In genomic region chr6:99415446-99415845, GRCh38 we compare ENCODE assay signal across 36 cellular contexts.
"Had no signal": no experiment of that assay in that cellular context is flagged by ENCODE, and none has a peak within 500 bp of the region (broad histone marks: within the 10 kb centered on the region; RNA-seq: fewer than 3 reads in every experiment).

No MANE protein-coding gene starts in this region.

- H3K27ac Mint-ChIP-seq: activated T-helper 1 cell treated with anti-CD3 and anti-CD28 coated beads, Interleukin-12 subunit alpha, Interleukin-12 subunit beta, Interleukin-2, Interleukin-4 antibody, amounts not matched to agents 30 ng/mL and 10 ng/mL and 1 ng/mL, durations not matched to agents 14 hours and 24 hours and 36 hours; neural progenitor cell; stimulated activated memory B cell treated with anti-CD40 and anti-IgM and Interleukin-4, amounts not matched to agents 10 μg/mL and 1 μg/mL and 100 μg/mL, for 72 hours; stimulated activated naive CD8-positive, alpha-beta T cell treated with anti-CD3 and anti-CD28 coated beads, Interleukin-15, amount 100 ng/mL, for 72 hours; T-cell; T-helper 2 cell treated with Interferon-gamma antibody and Interleukin-4, amounts not matched to agents 5 μg/mL and 100 μg/mL, for 36 hours had no signal

- H3K27ac ChIP-seq: body of pancreas, coronary artery, hepatocyte, thyroid gland, upper lobe of left lung, vagina, VCaP had no signal

- H3K27me3 ChIP-seq: body of pancreas, dorsolateral prefrontal cortex, gastrocnemius medialis, hepatocyte, neural progenitor cell, thyroid gland, upper lobe of left lung, vagina had no signal

- H3K4me2 ChIP-seq: hepatocyte, neural progenitor cell had no signal

- ATAC-seq: body of pancreas; gastrocnemius medialis; left colon; natural killer cell; sciatic nerve; stimulated activated memory B cell treated with anti-CD40 and anti-IgM and Interleukin-4, amounts not matched to agents 10 μg/mL and 1 μg/mL and 100 μg/mL, for 72 hours; stimulated activated naive CD8-positive, alpha-beta T cell treated with anti-CD3 and anti-CD28 coated beads, Interleukin-15, amount 100 ng/mL, for 72 hours; T-cell had no signal

- H3K4me3 Mint-ChIP-seq: activated T-helper 1 cell treated with anti-CD3 and anti-CD28 coated beads, Interleukin-12 subunit alpha, Interleukin-12 subunit beta, Interleukin-2, Interleukin-4 antibody, amounts not matched to agents 30 ng/mL and 10 ng/mL and 1 ng/mL, durations not matched to agents 14 hours and 24 hours and 36 hours; memory B cell; natural killer cell; neural progenitor cell; stimulated activated memory B cell treated with anti-CD40 and anti-IgM and Interleukin-4, amounts not matched to agents 10 μg/mL and 1 μg/mL and 100 μg/mL, for 72 hours; stimulated activated naive CD8-positive, alpha-beta T cell treated with anti-CD3 and anti-CD28 coated beads, Interleukin-15, amount 100 ng/mL, for 72 hours; T-helper 2 cell treated with Interferon-gamma antibody and Interleukin-4, amounts not matched to agents 5 μg/mL and 100 μg/mL, for 36 hours had no signal

- H3K4me1 ChIP-seq: neural progenitor cell had no signal

- H3K9me3 Mint-ChIP-seq: activated T-helper 1 cell treated with anti-CD3 and anti-CD28 coated beads, Interleukin-12 subunit alpha, Interleukin-12 subunit beta, Interleukin-2, Interleukin-4 antibody, amounts not matched to agents 30 ng/mL and 10 ng/mL and 1 ng/mL, durations not matched to agents 14 hours and 24 hours and 36 hours; memory B cell; natural killer cell; neural progenitor cell; stimulated activated memory B cell treated with anti-CD40 and anti-IgM and Interleukin-4, amounts not matched to agents 10 μg/mL and 1 μg/mL and 100 μg/mL, for 72 hours; stimulated activated naive CD8-positive, alpha-beta T cell treated with anti-CD3 and anti-CD28 coated beads, Interleukin-15, amount 100 ng/mL, for 72 hours; T-cell; T-helper 2 cell treated with Interferon-gamma antibody and Interleukin-4, amounts not matched to agents 5 μg/mL and 100 μg/mL, for 36 hours had no signal

- H3K9ac ChIP-seq: neural progenitor cell had no signal

- H3K36me3 Mint-ChIP-seq: natural killer cell had no signal

- H3K27me3 Mint-ChIP-seq: memory B cell; stimulated activated memory B cell treated with anti-CD40 and anti-IgM and Interleukin-4, amounts not matched to agents 10 μg/mL and 1 μg/mL and 100 μg/mL, for 72 hours; stimulated activated naive CD8-positive, alpha-beta T cell treated with anti-CD3 and anti-CD28 coated beads, Interleukin-15, amount 100 ng/mL, for 72 hours; T-cell had no signal

- H3K36me3 ChIP-seq: thyroid gland had no signal

- DNase-seq: activated CD4-positive, alpha-beta T cell treated with anti-CD3 and anti-CD28 coated beads for 4 hours; activated CD4-positive, alpha-beta T cell treated with anti-CD3 and anti-CD28 coated beads, Interleukin-2, amount 50 U/mL, for 4 hours; activated gamma-delta T cell; activated naive CD4-positive, alpha-beta T cell treated with anti-CD3 and anti-CD28 coated beads, Interleukin-2, amount 50 U/mL, for 16 hours; activated T-cell treated with anti-CD3 and anti-CD28 coated beads for 4 hours; aorta; body of pancreas; dorsolateral prefrontal cortex; effector memory CD4-positive, alpha-beta T cell; gastrocnemius medialis; glutamatergic neuron; kidney; left colon; midbrain; natural killer cell; occipital lobe; retina; small intestine; stimulated activated CD4-positive, alpha-beta T cell treated with anti-CD3 and anti-CD28 coated beads, Interleukin-1b, Interleukin-23, amount 100 ng/mL, for 48 hours; stimulated activated CD4-positive, alpha-beta T cell treated with anti-CD3 and anti-CD28 coated beads, Interleukin-4, amount 100 ng/mL, for 4 hours; stimulated activated CD8-positive, alpha-beta memory T cell treated with anti-CD3 and anti-CD28 coated beads, Interleukin-4, amount 100 ng/mL, for 48 hours; stimulated activated naive CD8-positive, alpha-beta T cell treated with anti-CD3 and anti-CD28 coated beads, Interleukin-15, amount 100 ng/mL, for 72 hours; substantia nigra; T-cell; thyroid gland; upper lobe of left lung had no signal

- H3K4me3 ChIP-seq: body of pancreas, coronary artery, dorsolateral prefrontal cortex, gastrocnemius medialis, hepatocyte, neural progenitor cell, thyroid gland, upper lobe of left lung, vagina had no signal

- H3K9me3 ChIP-seq: body of pancreas, gastrocnemius medialis, thyroid gland, upper lobe of left lung, vagina had no signal

- H2AFZ ChIP-seq: hepatocyte, neural progenitor cell had no signal
